In genomic region chr17:5861849-5862248, GRCh38 we compare ENCODE assay signal across 22 cellular contexts.
"Had no signal": no experiment of that assay in that cellular context is flagged by ENCODE, and none has a peak within 500 bp of the region (broad histone marks: within the 10 kb centered on the region; RNA-seq: fewer than 3 reads in every experiment).

No MANE protein-coding gene starts in this region.

- H3K27me3 ChIP-seq: adrenal gland, MG63, SJSA1 had no signal

- H3K4me1 Mint-ChIP-seq: activated B cell treated with CpG ODN at 0.5 μM for 24 hours; activated CD4-positive, alpha-beta T cell treated with anti-CD3 and anti-CD28 coated beads, Interleukin-2, amount 10 ng/mL, durations not matched to agents 7 days and 5 days; activated naive CD8-positive, alpha-beta T cell treated with anti-CD3 and anti-CD28 coated beads, Interleukin-2, amount 10 ng/mL, durations not matched to agents 7 days and 5 days; T-helper 17 cell had no signal

- H3K27me3 Mint-ChIP-seq: activated CD4-positive, alpha-beta T cell treated with anti-CD3 and anti-CD28 coated beads, Interleukin-2, amount 10 ng/mL, durations not matched to agents 7 days and 5 days; activated naive CD8-positive, alpha-beta T cell treated with anti-CD3 and anti-CD28 coated beads, Interleukin-2, amount 10 ng/mL, durations not matched to agents 7 days and 5 days had no signal

- H3K36me3 Mint-ChIP-seq: activated CD4-positive, alpha-beta memory T cell treated with anti-CD3 and anti-CD28 coated beads for 36 hours; activated naive CD8-positive, alpha-beta T cell treated with anti-CD3 and anti-CD28 coated beads, Interleukin-2, amount 10 ng/mL, durations not matched to agents 7 days and 5 days had no signal

- H3K9me3 Mint-ChIP-seq: activated B cell treated with CpG ODN at 0.5 μM for 24 hours; activated CD4-positive, alpha-beta memory T cell treated with anti-CD3 and anti-CD28 coated beads for 36 hours; activated CD4-positive, alpha-beta T cell treated with anti-CD3 and anti-CD28 coated beads, Interleukin-2, amount 10 ng/mL, durations not matched to agents 7 days and 5 days; activated naive CD8-positive, alpha-beta T cell treated with anti-CD3 and anti-CD28 coated beads, Interleukin-2, amount 10 ng/mL, durations not matched to agents 7 days and 5 days had no signal

- DNase-seq: activated B cell treated with CpG ODN at 0.5 μM for 24 hours; activated CD4-positive, alpha-beta memory T cell treated with anti-CD3 and anti-CD28 coated beads for 36 hours; activated CD4-positive, alpha-beta T cell treated with anti-CD3 and anti-CD28 coated beads for 1 hour; activated CD4-positive, alpha-beta T cell treated with anti-CD3 and anti-CD28 coated beads, Interleukin-2, amount 10 ng/mL, durations not matched to agents 7 days and 5 days; activated CD8-positive, alpha-beta memory T cell treated with anti-CD3 and anti-CD28 coated beads, Interleukin-2, amount 50 U/mL, for 4 hours; activated naive CD4-positive, alpha-beta T cell treated with anti-CD3 and anti-CD28 coated beads, Interleukin-2, amount 50 U/mL, for 16 hours; activated naive CD8-positive, alpha-beta T cell treated with anti-CD3 and anti-CD28 coated beads, Interleukin-2, amount 10 ng/mL, durations not matched to agents 7 days and 5 days; anterior cingulate cortex; cerebellar nuclear complex; MG63; MV-4-11; NCI-H1105; NCI-H1436; NCI-H1694 treated with DMSO at 0.1 percent for 48 hours; NCI-H2081; NCI-H524; SHP77; T-helper 17 cell; T-helper 9 cell had no signal

- H3K27ac Mint-ChIP-seq: activated B cell treated with CpG ODN at 0.5 μM for 24 hours; activated CD4-positive, alpha-beta memory T cell treated with anti-CD3 and anti-CD28 coated beads for 36 hours; activated CD4-positive, alpha-beta T cell treated with anti-CD3 and anti-CD28 coated beads, Interleukin-2, amount 10 ng/mL, durations not matched to agents 7 days and 5 days; activated naive CD8-positive, alpha-beta T cell treated with anti-CD3 and anti-CD28 coated beads, Interleukin-2, amount 10 ng/mL, durations not matched to agents 7 days and 5 days; T-helper 17 cell had no signal

- H3K4me1 ChIP-seq: adrenal gland, SJSA1 had no signal

- FAIRE-seq: RCC 7860 had no signal

- H3K27ac ChIP-seq: adrenal gland, SJSA1 had no signal

- ATAC-seq: T-helper 17 cell had no signal

- H3K36me3 ChIP-seq: adrenal gland, MG63, SJSA1 had no signal

- H3K4me3 Mint-ChIP-seq: activated B cell treated with CpG ODN at 0.5 μM for 24 hours; activated CD4-positive, alpha-beta memory T cell treated with anti-CD3 and anti-CD28 coated beads for 36 hours; activated CD4-positive, alpha-beta T cell treated with anti-CD3 and anti-CD28 coated beads, Interleukin-2, amount 10 ng/mL, durations not matched to agents 7 days and 5 days; activated naive CD8-positive, alpha-beta T cell treated with anti-CD3 and anti-CD28 coated beads, Interleukin-2, amount 10 ng/mL, durations not matched to agents 7 days and 5 days; T-helper 17 cell had no signal

- H3K4me3 ChIP-seq: adrenal gland, MG63, SJSA1 had no signal
